In genomic region chr1:173410794-173411236, GRCh38 we compare ENCODE assay signal across 10 cellular contexts.
DNase-seq lines count a peak whose midpoint lies in the region; ATAC-seq and TF ChIP-seq lines count a peak whose summit lies in the region.
"Had no signal": no experiment of that assay in that cellular context is flagged by ENCODE, and none has a peak within 500 bp of the region (broad histone marks: within the 10 kb centered on the region; RNA-seq: fewer than 3 reads in every experiment).

No MANE protein-coding gene starts in this region.

- peak; percentile 8 for ATAC-seq in CD8-positive, alpha-beta T cell
- ATAC-seq in HG02970 (IDR thresholded peaks at IDR 0.05; ENCODE audit: low FRiP score, unreplicated experiment) = peak; percentile 40
- ATAC-seq: Panc1 had no signal

- H3K27me3 ChIP-seq in CD8-positive, alpha-beta T cell (ENCODE audit: insufficient read depth, low read length) = no peaks in the 10 kb centered on the region
- no peaks in the 10 kb centered on the region for H3K27me3 ChIP-seq in sigmoid colon

- intact Hi-C loops in CD8-positive, alpha-beta T cell (cut with DNase I, micrococcal nuclease) = loop anchor here (5.0 to 10.0 kb wide), 2 partner anchors 584 to 1714 kb away; no protein-coding TSS in a partner anchor
- intact Hi-C loops in posterior vena cava (cut with DNase I) = no loop called here
- intact Hi-C loops in sigmoid colon (cut with DNase I) = no loop called here

- no peaks in the 10 kb centered on the region for H3K9me3 ChIP-seq in CD8-positive, alpha-beta T cell (ENCODE audit: low read length)
- H3K9me3 ChIP-seq in sigmoid colon = no peaks in the 10 kb centered on the region
- H3K9me3 ChIP-seq: lower lobe of right lung had no signal

- no peaks in the 10 kb centered on the region for H3K36me3 ChIP-seq in CD8-positive, alpha-beta T cell (ENCODE audit: insufficient read depth, low read length)
- H3K36me3 ChIP-seq in sigmoid colon = no peaks in the 10 kb centered on the region
- H3K36me3 ChIP-seq: lower lobe of right lung had no signal

- H3K4me3 ChIP-seq in CD8-positive, alpha-beta T cell (ENCODE audit: low read depth, low read length) = no peak overlapping the region
- H3K4me3 ChIP-seq in sigmoid colon = no peak overlapping the region
- H3K4me3 ChIP-seq: lower lobe of right lung had no signal

- TF ChIP-seq EP300 in sigmoid colon (IDR thresholded peaks at IDR 0.05) = no peak

- no peaks in the 10 kb centered on the region for H3K9me3 Mint-ChIP-seq in CD8-positive, alpha-beta T cell
- no peaks in the 10 kb centered on the region for H3K9me3 Mint-ChIP-seq in activated CD4-positive, alpha-beta memory T cell treated with anti-CD3 and anti-CD28 coated beads, Interleukin-2, amount 10 ng/mL, durations not matched to agents 7 days and 5 days

- H3K36me3 Mint-ChIP-seq in CD8-positive, alpha-beta T cell = peaks cover 36% of the 10 kb centered on the region
- H3K36me3 Mint-ChIP-seq in activated CD4-positive, alpha-beta memory T cell treated with anti-CD3 and anti-CD28 coated beads, Interleukin-2, amount 10 ng/mL, durations not matched to agents 7 days and 5 days (ENCODE audit: low read depth) = peaks cover 2% of the 10 kb centered on the region

- H3K27ac Mint-ChIP-seq in CD8-positive, alpha-beta T cell = peak overlapping the region; percentile 77
- H3K27ac Mint-ChIP-seq in activated CD4-positive, alpha-beta memory T cell treated with anti-CD3 and anti-CD28 coated beads, Interleukin-2, amount 10 ng/mL, durations not matched to agents 7 days and 5 days = peak overlapping the region; percentile 40

- peaks cover 31% of the 10 kb centered on the region for H3K4me1 ChIP-seq in CD8-positive, alpha-beta T cell (ENCODE audit: insufficient read depth, low read length)
- H3K4me1 ChIP-seq in sigmoid colon = peaks cover 0 to 11% (median 1%) of the 10 kb centered on the region in 4 donors

- POLR2A ChIA-PET in CD8-positive, alpha-beta T cell (lab: Charles Lee) = no interaction called here
- POLR2A ChIA-PET in activated CD4-positive, alpha-beta memory T cell treated with anti-CD3 and anti-CD28 coated beads, Interleukin-2, amount 10 ng/mL, durations not matched to agents 7 days and 5 days (lab: Charles Lee) = interaction anchor here (1.2 kb wide), 1 partner anchor 458 kb away, joined by 5 read pairs; no protein-coding TSS in a partner anchor

- TF ChIP-seq CTCF in CD8-positive, alpha-beta T cell (IDR thresholded peaks at IDR 0.05) = no peak
- no peak for TF ChIP-seq CTCF in sigmoid colon (IDR thresholded peaks at IDR 0.05)

- H3K4me3 Mint-ChIP-seq in CD8-positive, alpha-beta T cell = no peak overlapping the region
- H3K4me3 Mint-ChIP-seq in activated CD4-positive, alpha-beta memory T cell treated with anti-CD3 and anti-CD28 coated beads, Interleukin-2, amount 10 ng/mL, durations not matched to agents 7 days and 5 days = no peak overlapping the region

- TF ChIP-seq POLR2A in sigmoid colon (IDR thresholded peaks at IDR 0.05) = no peak

- CTCF ChIA-PET in CD8-positive, alpha-beta T cell (lab: Charles Lee) = interaction anchor here (0.7 to 1.9 kb wide), 3 partner anchors 9 to 669 kb away, joined by 3 to 7 read pairs (median 3); no protein-coding TSS in a partner anchor
- CTCF ChIA-PET in activated CD4-positive, alpha-beta memory T cell treated with anti-CD3 and anti-CD28 coated beads, Interleukin-2, amount 10 ng/mL, durations not matched to agents 7 days and 5 days (lab: Charles Lee) = interaction anchor here (1.4 to 2.1 kb wide), 2 partner anchors 9 to 19 kb away, joined by 4 to 9 read pairs; no protein-coding TSS in a partner anchor

- WGBS in sigmoid colon, 2 donors = 64 to 91% methylated on average over 5 of the region's 5 CpGs

- H3K27me3 Mint-ChIP-seq in CD8-positive, alpha-beta T cell (ENCODE audit: low read depth) = no peaks in the 10 kb centered on the region
- H3K27me3 Mint-ChIP-seq in activated CD4-positive, alpha-beta memory T cell treated with anti-CD3 and anti-CD28 coated beads, Interleukin-2, amount 10 ng/mL, durations not matched to agents 7 days and 5 days = no peaks in the 10 kb centered on the region

- peaks cover 35% of the 10 kb centered on the region for H3K4me1 Mint-ChIP-seq in CD8-positive, alpha-beta T cell (ENCODE audit: low read depth)
- peaks cover 35% of the 10 kb centered on the region for H3K4me1 Mint-ChIP-seq in activated CD4-positive, alpha-beta memory T cell treated with anti-CD3 and anti-CD28 coated beads, Interleukin-2, amount 10 ng/mL, durations not matched to agents 7 days and 5 days

- H3K27ac ChIP-seq in CD8-positive, alpha-beta T cell (ENCODE audit: low read depth, low read length) = no peak overlapping the region
- H3K27ac ChIP-seq in sigmoid colon = no peak overlapping the region
- H3K27ac ChIP-seq: lower lobe of right lung had no signal

- no peak for DNase-seq in CD8-positive, alpha-beta T cell
- DNase-seq in GM19238 (ENCODE audit: insufficient read length, low spot score) (peak; percentile 23), NCI-H2196 (lab: John Stamatoyannopoulos, UW; ENCODE audit: unreplicated experiment) (no peak), posterior vena cava (ENCODE audit: low spot score) (no peak), sigmoid colon (no peak), globus pallidus (ENCODE audit: low spot score) (no peak)
- no peak for DNase-seq in activated CD4-positive, alpha-beta memory T cell treated with anti-CD3 and anti-CD28 coated beads, Interleukin-2, amount 10 ng/mL, durations not matched to agents 7 days and 5 days
- DNase-seq: lower lobe of right lung had no signal

Comparison
In these comparisons a context has a peak if more than half of its experiments do, and no peak if none do; other contexts are left out.
1. intact Hi-C loops: an anchor here in CD8-positive, alpha-beta T cell (5.0 to 10.0 kb wide); none called in posterior vena cava and sigmoid colon.